In the genomic region with DNA sequence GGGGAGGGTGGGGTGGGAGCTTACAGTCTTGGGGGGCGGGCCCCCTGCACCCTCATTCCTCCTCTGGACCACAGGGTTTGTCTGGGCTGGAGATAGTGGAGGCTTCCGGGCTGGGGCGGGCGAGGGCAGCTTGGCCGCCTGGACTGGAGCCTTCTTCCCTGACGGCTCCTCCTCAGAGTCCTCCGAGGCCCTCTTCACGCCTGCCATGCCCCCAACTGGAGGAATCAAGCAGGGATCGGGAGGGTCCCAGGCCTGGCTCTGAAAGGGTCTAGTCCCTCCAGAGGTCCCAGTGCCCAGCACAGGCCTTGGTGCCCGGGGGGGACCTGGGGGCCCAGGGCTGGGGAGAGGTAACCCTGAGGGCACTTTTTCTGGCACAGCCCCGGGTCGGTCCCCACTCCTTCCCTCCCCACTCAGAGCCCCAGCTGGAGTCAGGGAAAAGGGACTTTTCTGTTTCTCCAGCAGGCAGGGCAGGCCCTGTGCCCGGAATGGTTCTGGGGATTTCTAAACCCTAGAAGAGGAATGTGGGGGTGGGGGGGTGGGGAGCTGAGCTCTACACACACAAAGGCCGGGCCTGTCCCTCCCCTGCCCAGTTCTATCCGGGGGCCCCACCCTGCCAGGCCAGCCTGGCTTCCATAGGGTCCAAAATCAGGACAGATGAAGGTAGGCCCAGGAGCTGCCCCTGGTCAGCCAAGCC, we compare ENCODE assay signal across 14 cellular contexts. TPM values are rescaled to one million over a fixed set of nuclear protein-coding genes. Genes with fewer than 3 reads are reported as not detected.
DNase-seq lines count a peak whose midpoint lies in the region; ATAC-seq, FAIRE-seq and TF ChIP-seq lines count a peak whose summit lies in the region.
"Had no signal": no experiment of that assay in that cellular context is flagged by ENCODE, and none has a peak within 500 bp of the region (broad histone marks: within the 10 kb centered on the region; RNA-seq: fewer than 3 reads in every experiment).

No MANE protein-coding gene starts in this region.

- H3K9ac ChIP-seq in neural progenitor cell, result no peak overlapping the region

- H3K27me3 ChIP-seq in heart right ventricle (no peaks in the 10 kb centered on the region), neural progenitor cell (no peaks in the 10 kb centered on the region)

- no peak overlapping the region for H3K4me3 ChIP-seq in heart right ventricle
- no peak overlapping the region for H3K4me3 ChIP-seq in neural progenitor cell
- H3K4me3 ChIP-seq: SK-N-MC had no signal

- WGBS in heart right ventricle, 2 donors, result 74 to 78% methylated on average over 15 of the region's 15 CpGs

- intact Hi-C loops in heart right ventricle (cut with DNase I), result no loop called here
- intact Hi-C loops in Right ventricle myocardium superior (cut with DNase I), result no loop called here
- intact Hi-C loops in activated CD4-positive, alpha-beta memory T cell treated with anti-CD3 and anti-CD28 coated beads for 36 hours (cut with micrococcal nuclease), result no loop called here

- no peak for DNase-seq in heart right ventricle
- DNase-seq in Right ventricle myocardium superior, result no peak
- DNase-seq in fibroblast of gingiva (ENCODE audit: low read depth), result peak; percentile 46
- DNase-seq in neural progenitor cell (ENCODE audit: low spot score), result no peak
- DNase-seq in urothelium cell line (ENCODE audit: low spot score), result no peak
- no peak for DNase-seq in H54 (ENCODE audit: insufficient read length, low spot score)
- no peak for DNase-seq in activated CD4-positive, alpha-beta memory T cell treated with anti-CD3 and anti-CD28 coated beads for 36 hours
- DNase-seq in activated naive CD4-positive, alpha-beta T cell treated with anti-CD3 and anti-CD28 coated beads, Interleukin-2, amount 10 ng/mL, durations not matched to agents 7 days and 5 days, result no peak
- DNase-seq: 8988T; activated naive CD4-positive, alpha-beta T cell treated with anti-CD3 and anti-CD28 coated beads for 36 hours; retina; stimulated activated naive B cell treated with anti-CD40 and anti-IgM and Interleukin-4, amounts not matched to agents 10 μg/mL and 1 μg/mL and 100 μg/mL, for 72 hours had no signal

- TF ChIP-seq POLR2A in H54 (IDR thresholded peaks at IDR 0.05; ENCODE audit: low read depth, low read length), result no peak

- H3K36me3 Mint-ChIP-seq in neural progenitor cell, result peaks cover 2% of the 10 kb centered on the region
- H3K36me3 Mint-ChIP-seq in activated CD4-positive, alpha-beta memory T cell treated with anti-CD3 and anti-CD28 coated beads for 36 hours, result no peaks in the 10 kb centered on the region
- no peaks in the 10 kb centered on the region for H3K36me3 Mint-ChIP-seq in activated naive CD4-positive, alpha-beta T cell treated with anti-CD3 and anti-CD28 coated beads, Interleukin-2, amount 10 ng/mL, durations not matched to agents 7 days and 5 days
- H3K36me3 Mint-ChIP-seq: stimulated activated naive B cell treated with anti-CD40 and anti-IgM and Interleukin-4, amounts not matched to agents 10 μg/mL and 1 μg/mL and 100 μg/mL, for 72 hours had no signal

- H3K27ac ChIP-seq in heart right ventricle (peak overlapping the region in 3 of 10 donors; percentile 11 to 35 (median 31)), neural progenitor cell (peak overlapping the region; percentile 6)
- H3K27ac ChIP-seq: SK-N-MC had no signal

- no peak overlapping the region for H3K4me2 ChIP-seq in neural progenitor cell

- H3K27me3 Mint-ChIP-seq in neural progenitor cell (ENCODE audit: insufficient read depth, low read depth), result no peaks in the 10 kb centered on the region
- H3K27me3 Mint-ChIP-seq in activated CD4-positive, alpha-beta memory T cell treated with anti-CD3 and anti-CD28 coated beads for 36 hours, result no peaks in the 10 kb centered on the region
- H3K27me3 Mint-ChIP-seq in activated naive CD4-positive, alpha-beta T cell treated with anti-CD3 and anti-CD28 coated beads, Interleukin-2, amount 10 ng/mL, durations not matched to agents 7 days and 5 days, result no peaks in the 10 kb centered on the region

- H3K27ac Mint-ChIP-seq in neural progenitor cell, result no peak overlapping the region
- no peak overlapping the region for H3K27ac Mint-ChIP-seq in activated CD4-positive, alpha-beta memory T cell treated with anti-CD3 and anti-CD28 coated beads for 36 hours
- H3K27ac Mint-ChIP-seq in activated naive CD4-positive, alpha-beta T cell treated with anti-CD3 and anti-CD28 coated beads, Interleukin-2, amount 10 ng/mL, durations not matched to agents 7 days and 5 days, result no peak overlapping the region
- H3K27ac Mint-ChIP-seq: activated naive CD4-positive, alpha-beta T cell treated with anti-CD3 and anti-CD28 coated beads for 36 hours; stimulated activated naive B cell treated with anti-CD40 and anti-IgM and Interleukin-4, amounts not matched to agents 10 μg/mL and 1 μg/mL and 100 μg/mL, for 72 hours had no signal

- no peaks in the 10 kb centered on the region for H4K20me1 ChIP-seq in neural progenitor cell (ENCODE audit: low read depth)

- H3K9me3 ChIP-seq in heart right ventricle, result no peaks in the 10 kb centered on the region
- no peaks in the 10 kb centered on the region for H3K9me3 ChIP-seq in neural progenitor cell (ENCODE audit: low read depth)

- H3K36me3 ChIP-seq in heart right ventricle (peaks cover 0 to 21% (median 0%) of the 10 kb centered on the region in 9 donors), neural progenitor cell (no peaks in the 10 kb centered on the region)

- peaks cover 13% of the 10 kb centered on the region for H3K4me1 Mint-ChIP-seq in neural progenitor cell
- H3K4me1 Mint-ChIP-seq in activated CD4-positive, alpha-beta memory T cell treated with anti-CD3 and anti-CD28 coated beads for 36 hours (ENCODE audit: low read depth), result no peaks in the 10 kb centered on the region
- no peaks in the 10 kb centered on the region for H3K4me1 Mint-ChIP-seq in activated naive CD4-positive, alpha-beta T cell treated with anti-CD3 and anti-CD28 coated beads, Interleukin-2, amount 10 ng/mL, durations not matched to agents 7 days and 5 days
- H3K4me1 Mint-ChIP-seq: stimulated activated naive B cell treated with anti-CD40 and anti-IgM and Interleukin-4, amounts not matched to agents 10 μg/mL and 1 μg/mL and 100 μg/mL, for 72 hours had no signal

- no peaks in the 10 kb centered on the region for H3K79me2 ChIP-seq in neural progenitor cell (ENCODE audit: low read depth)

- H3K4me3 Mint-ChIP-seq in neural progenitor cell, result no peak overlapping the region
- H3K4me3 Mint-ChIP-seq in activated CD4-positive, alpha-beta memory T cell treated with anti-CD3 and anti-CD28 coated beads for 36 hours, result no peak overlapping the region
- no peak overlapping the region for H3K4me3 Mint-ChIP-seq in activated naive CD4-positive, alpha-beta T cell treated with anti-CD3 and anti-CD28 coated beads, Interleukin-2, amount 10 ng/mL, durations not matched to agents 7 days and 5 days
- H3K4me3 Mint-ChIP-seq: activated naive CD4-positive, alpha-beta T cell treated with anti-CD3 and anti-CD28 coated beads for 36 hours; stimulated activated naive B cell treated with anti-CD40 and anti-IgM and Interleukin-4, amounts not matched to agents 10 μg/mL and 1 μg/mL and 100 μg/mL, for 72 hours had no signal

- POLR2A ChIA-PET in activated CD4-positive, alpha-beta memory T cell treated with anti-CD3 and anti-CD28 coated beads for 36 hours (lab: Charles Lee), result no interaction called here

- TF ChIP-seq CTCF in heart right ventricle (IDR thresholded peaks at IDR 0.05) (no peak), neural progenitor cell (IDR thresholded peaks at IDR 0.05) (no peak)

- H2AFZ ChIP-seq in neural progenitor cell (replicated peaks), result no peak overlapping the region

- peaks cover 0 to 4% (median 0%) of the 10 kb centered on the region in 9 donors for H3K4me1 ChIP-seq in heart right ventricle
- H3K4me1 ChIP-seq in neural progenitor cell, result peaks cover 10% of the 10 kb centered on the region

- peak in 5 of 8 donors; percentile 11 to 21 (median 18) for ATAC-seq in heart right ventricle
- no peak for ATAC-seq in Right ventricle myocardium superior (ENCODE audit: poor library complexity)

- no peaks in the 10 kb centered on the region for H3K9me3 Mint-ChIP-seq in neural progenitor cell
- H3K9me3 Mint-ChIP-seq in activated CD4-positive, alpha-beta memory T cell treated with anti-CD3 and anti-CD28 coated beads for 36 hours, result no peaks in the 10 kb centered on the region
- H3K9me3 Mint-ChIP-seq in activated naive CD4-positive, alpha-beta T cell treated with anti-CD3 and anti-CD28 coated beads, Interleukin-2, amount 10 ng/mL, durations not matched to agents 7 days and 5 days, result no peaks in the 10 kb centered on the region
- H3K9me3 Mint-ChIP-seq: activated naive CD4-positive, alpha-beta T cell treated with anti-CD3 and anti-CD28 coated beads for 36 hours; stimulated activated naive B cell treated with anti-CD40 and anti-IgM and Interleukin-4, amounts not matched to agents 10 μg/mL and 1 μg/mL and 100 μg/mL, for 72 hours had no signal

- CTCF ChIA-PET in activated CD4-positive, alpha-beta memory T cell treated with anti-CD3 and anti-CD28 coated beads for 36 hours (lab: Charles Lee), result no interaction called here
- CTCF ChIA-PET in activated naive CD4-positive, alpha-beta T cell treated with anti-CD3 and anti-CD28 coated beads, Interleukin-2, amount 10 ng/mL, durations not matched to agents 7 days and 5 days (lab: Charles Lee), result interaction anchor here (1.1 kb wide), 1 partner anchor 21 kb away, joined by 3 read pairs; no protein-coding TSS in a partner anchor

- no peaks in the 10 kb centered on the region for H3F3A ChIP-seq in neural progenitor cell (ENCODE audit: low read depth)

- FAIRE-seq in urothelium cell line (lab: Jason Lieb, UNC) (peak; percentile 20), H54 (lab: Jason Lieb, UNC) (no peak)
- FAIRE-seq: D721Med had no signal

RNA-seq across cellular contexts. Expression of gene MICALL2, which starts 11.6 kb away (rescaled TPM):
- total RNA-seq in heart right ventricle (10 to 100 TPM in 2 of 10 donors, 1 to 10 TPM in 8; 4.6 to 14.9 (median 7.5) TPM), Right ventricle myocardium superior (6.2 TPM), neural progenitor cell (ENCODE audit: low replicate concordance) (6.0 and 22.7 TPM in 2 replicates)
- 10 to 100 TPM; 18.9 to 38.3 TPM for polyA plus RNA-seq in heart right ventricle
- total RNA-seq in activated CD4-positive, alpha-beta memory T cell treated with anti-CD3 and anti-CD28 coated beads for 36 hours, result 1 to 10 TPM; 4.3 to 6.0 TPM

RNA-seq across cellular contexts. Expression of gene INTS1, which starts 56.5 kb away (rescaled TPM):
- total RNA-seq in heart right ventricle (10 to 100 TPM; 41.5 to 59.4 (median 45.4) TPM), Right ventricle myocardium superior (29.2 TPM), neural progenitor cell (ENCODE audit: low replicate concordance) (16.5 and 76.7 TPM in 2 replicates)
- 10 to 100 TPM; 42.4 to 58.0 TPM for polyA plus RNA-seq in heart right ventricle
- 10 to 100 TPM; 86.4 to 92.5 TPM for total RNA-seq in activated CD4-positive, alpha-beta memory T cell treated with anti-CD3 and anti-CD28 coated beads for 36 hours
